ENCODE assay signal across 18 cellular contexts in genomic region chr2:81467096-81467495, GRCh38.
"Had no signal": no experiment of that assay in that cellular context is flagged by ENCODE, and none has a peak within 500 bp of the region (broad histone marks: within the 10 kb centered on the region; RNA-seq: fewer than 3 reads in every experiment).

No MANE protein-coding gene starts in this region.

- H3K27ac ChIP-seq: adrenal gland, cardiac muscle cell, psoas muscle, stomach, upper lobe of left lung had no signal

- ATAC-seq: activated CD8-positive, alpha-beta T cell treated with anti-CD3 and anti-CD28 coated beads for 36 hours; effector memory CD8-positive, alpha-beta T cell; left cardiac atrium; psoas muscle; sciatic nerve; stimulated activated effector memory CD8-positive, alpha-beta T cell treated with anti-CD3 and anti-CD28 coated beads, Interleukin-12 subunit alpha, Interleukin-12 subunit beta, amount 100 ng/mL, for 72 hours had no signal

- H3K36me3 Mint-ChIP-seq: stimulated activated effector memory CD8-positive, alpha-beta T cell treated with anti-CD3 and anti-CD28 coated beads, Interleukin-12 subunit alpha, Interleukin-12 subunit beta, amount 100 ng/mL, for 72 hours had no signal

- H3K4me1 ChIP-seq: adrenal gland, psoas muscle, stomach, upper lobe of left lung had no signal

- H3K4me1 Mint-ChIP-seq: activated CD4-positive, alpha-beta T cell treated with anti-CD3 and anti-CD28 coated beads, Interleukin-2, amount 10 ng/mL, durations not matched to agents 24 days and 14 days; stimulated activated effector memory CD8-positive, alpha-beta T cell treated with anti-CD3 and anti-CD28 coated beads, Interleukin-12 subunit alpha, Interleukin-12 subunit beta, amount 100 ng/mL, for 72 hours had no signal

- H3K27ac Mint-ChIP-seq: activated CD4-positive, alpha-beta T cell treated with anti-CD3 and anti-CD28 coated beads, Interleukin-2, amount 10 ng/mL, durations not matched to agents 24 days and 14 days; activated CD8-positive, alpha-beta T cell treated with anti-CD3 and anti-CD28 coated beads for 36 hours; activated T-cell treated with anti-CD3 and anti-CD28 coated beads, Interleukin-2, amount 50 U/mL, for 24 hours; effector memory CD8-positive, alpha-beta T cell; stimulated activated effector memory CD8-positive, alpha-beta T cell treated with anti-CD3 and anti-CD28 coated beads, Interleukin-12 subunit alpha, Interleukin-12 subunit beta, amount 100 ng/mL, for 72 hours had no signal

- H3K27me3 ChIP-seq: adrenal gland, cardiac muscle cell, stomach, upper lobe of left lung had no signal

- H3K4me3 Mint-ChIP-seq: activated CD4-positive, alpha-beta T cell treated with anti-CD3 and anti-CD28 coated beads, Interleukin-2, amount 10 ng/mL, durations not matched to agents 24 days and 14 days; activated CD8-positive, alpha-beta T cell treated with anti-CD3 and anti-CD28 coated beads for 36 hours; activated T-cell treated with anti-CD3 and anti-CD28 coated beads, Interleukin-2, amount 50 U/mL, for 24 hours; effector memory CD8-positive, alpha-beta T cell; stimulated activated effector memory CD8-positive, alpha-beta T cell treated with anti-CD3 and anti-CD28 coated beads, Interleukin-12 subunit alpha, Interleukin-12 subunit beta, amount 100 ng/mL, for 72 hours had no signal

- H3K27me3 Mint-ChIP-seq: activated CD4-positive, alpha-beta T cell treated with anti-CD3 and anti-CD28 coated beads, Interleukin-2, amount 10 ng/mL, durations not matched to agents 24 days and 14 days; activated CD8-positive, alpha-beta T cell treated with anti-CD3 and anti-CD28 coated beads for 36 hours; activated T-cell treated with anti-CD3 and anti-CD28 coated beads, Interleukin-2, amount 50 U/mL, for 24 hours; effector memory CD8-positive, alpha-beta T cell had no signal

- H3K9me3 ChIP-seq: adrenal gland, psoas muscle had no signal

- H3K4me2 ChIP-seq: smooth muscle cell had no signal

- DNase-seq: activated CD4-positive, alpha-beta T cell treated with anti-CD3 and anti-CD28 coated beads, Interleukin-2, amount 10 ng/mL, durations not matched to agents 24 days and 14 days; activated CD8-positive, alpha-beta T cell treated with anti-CD3 and anti-CD28 coated beads for 36 hours; activated naive CD4-positive, alpha-beta T cell treated with anti-CD3 and anti-CD28 coated beads, Interleukin-2, amount 50 U/mL, for 16 hours; activated T-cell treated with anti-CD3 and anti-CD28 coated beads, Interleukin-2, amount 50 U/mL, for 24 hours; adrenal gland; effector memory CD8-positive, alpha-beta T cell; left cardiac atrium; mammary epithelial cell; midbrain; stimulated activated CD4-positive, alpha-beta T cell treated with anti-CD3 and anti-CD28 coated beads, Interleukin-4, amount 100 ng/mL, for 24 hours; stomach; T1000 had no signal

- H3K4me3 ChIP-seq: adrenal gland, cardiac muscle cell, psoas muscle, smooth muscle cell, stomach, upper lobe of left lung had no signal

- H3K36me3 ChIP-seq: adrenal gland, cardiac muscle cell, stomach, upper lobe of left lung had no signal
